ENCODE assay signal across 8 cellular contexts in genomic region chr16:80804451-80805383, GRCh38. TPM values are rescaled to one million over a fixed set of nuclear protein-coding genes. Genes with fewer than 3 reads are reported as not detected.
A peak's percentile ranks its signal among the peaks of the same experiment; 100 is the strongest.
DNase-seq lines count a peak whose midpoint lies in the region; ATAC-seq and TF ChIP-seq lines count a peak whose summit lies in the region.

CDYL2 (minus strand) TSS chr16:80804598; CDS start chr16:80804173, 425 bp downstream.

- no peaks in the 10 kb centered on the region for H3K9me3 Mint-ChIP-seq in CD8-positive, alpha-beta T cell
- no peaks in the 10 kb centered on the region for H3K9me3 Mint-ChIP-seq in IgD-negative memory B cell
- H3K9me3 Mint-ChIP-seq in naive thymus-derived CD8-positive, alpha-beta T cell = peaks cover 0 to 3% (median 0%) of the 10 kb centered on the region in 9 donors

- no peaks in the 10 kb centered on the region for H3K4me1 ChIP-seq in CD8-positive, alpha-beta T cell (ENCODE audit: insufficient read depth, low read length)
- no peaks in the 10 kb centered on the region for H3K4me1 ChIP-seq in esophagus (ENCODE audit: control insufficient read depth in 2 of 2, insufficient read depth in 2 of 2, low read length in 1 of 2)

- TF ChIP-seq CTCF in CD8-positive, alpha-beta T cell (IDR thresholded peaks at IDR 0.05) = no peak

- CTCF ChIA-PET in CD8-positive, alpha-beta T cell (lab: Charles Lee) = no interaction called here

- H3K4me3 ChIP-seq in CD8-positive, alpha-beta T cell (ENCODE audit: low read depth, low read length) = no peak within 1 kb of the TSS
- H3K4me3 ChIP-seq in esophagus (ENCODE audit: low read depth in 1 of 2, low read length in 2 of 2) = peak within 1 kb of the TSS; percentile 82 to 92

- H3K4me1 Mint-ChIP-seq in CD8-positive, alpha-beta T cell (ENCODE audit: low read depth) = peaks cover 20% of the 10 kb centered on the region
- H3K4me1 Mint-ChIP-seq in IgD-negative memory B cell = peaks cover 0 to 10% (median 4%) of the 10 kb centered on the region in 3 donors
- H3K4me1 Mint-ChIP-seq in naive thymus-derived CD8-positive, alpha-beta T cell = peaks cover 5 to 19% (median 19%) of the 10 kb centered on the region in 4 donors

- peak; percentile 53 for ATAC-seq in CD8-positive, alpha-beta T cell
- ATAC-seq in GM21390 (IDR thresholded peaks at IDR 0.05; ENCODE audit: unreplicated experiment) = peak; percentile 83
- peak; percentile 50 to 76 for ATAC-seq in naive thymus-derived CD8-positive, alpha-beta T cell

- H3K27me3 Mint-ChIP-seq in CD8-positive, alpha-beta T cell (ENCODE audit: low read depth) = peaks cover 2% of the 10 kb centered on the region
- H3K27me3 Mint-ChIP-seq in IgD-negative memory B cell = peaks cover 1% of the 10 kb centered on the region
- peaks cover 0 to 18% (median 5%) of the 10 kb centered on the region in 5 donors for H3K27me3 Mint-ChIP-seq in naive thymus-derived CD8-positive, alpha-beta T cell

- intact Hi-C loops in CD8-positive, alpha-beta T cell (cut with DNase I, micrococcal nuclease) = loop anchor here (5.0 to 10.0 kb wide), 3 partner anchors 142 to 262 kb away; partner anchors contain the start of gene DYNLRB2 (in 1 of the 2)

- H3K36me3 ChIP-seq in CD8-positive, alpha-beta T cell (ENCODE audit: insufficient read depth, low read length) = no peaks in the 10 kb centered on the region
- no peaks in the 10 kb centered on the region for H3K36me3 ChIP-seq in esophagus (ENCODE audit: control insufficient read depth in 2 of 2, insufficient read depth in 2 of 2, low read length in 1 of 2)

- DNase-seq in CD8-positive, alpha-beta T cell = peak in 6 of 7 experiments; percentile 17 to 69 (median 28)
- DNase-seq in activated CD8-positive, alpha-beta memory T cell treated with anti-CD3 and anti-CD28 coated beads, Interleukin-2, amount 50 U/mL, for 4 hours = peak; percentile 42
- peak in 5 of 10 donors; percentile 11 to 29 (median 22) for DNase-seq in naive thymus-derived CD8-positive, alpha-beta T cell
- DNase-seq in ureter (ENCODE audit: low spot score) (no peak), NCI-H524 treated with DMSO at 0.1 percent for 48 hours (lab: John Stamatoyannopoulos, UW) (no peak)

- H3K27ac ChIP-seq in CD8-positive, alpha-beta T cell (ENCODE audit: low read depth, low read length) = no peak within 1 kb of the TSS
- peak within 1 kb of the TSS; percentile 22 to 38 for H3K27ac ChIP-seq in esophagus (ENCODE audit: low read depth in 2 of 2, low read length in 1 of 2)

- peak within 1 kb of the TSS; percentile 93 for H3K4me3 Mint-ChIP-seq in CD8-positive, alpha-beta T cell
- peak within 1 kb of the TSS; percentile 90 to 97 (median 96) for H3K4me3 Mint-ChIP-seq in IgD-negative memory B cell
- peak within 1 kb of the TSS; percentile 87 to 97 (median 93) for H3K4me3 Mint-ChIP-seq in naive thymus-derived CD8-positive, alpha-beta T cell

- H3K27me3 ChIP-seq in CD8-positive, alpha-beta T cell (ENCODE audit: insufficient read depth, low read length) = no peaks in the 10 kb centered on the region
- H3K27me3 ChIP-seq in esophagus (ENCODE audit: control insufficient read depth in 1 of 2, insufficient read depth in 2 of 2, low read length in 2 of 2) = no peaks in the 10 kb centered on the region

- peaks cover 2% of the 10 kb centered on the region for H3K36me3 Mint-ChIP-seq in CD8-positive, alpha-beta T cell
- H3K36me3 Mint-ChIP-seq in IgD-negative memory B cell = no peaks in the 10 kb centered on the region
- no peaks in the 10 kb centered on the region for H3K36me3 Mint-ChIP-seq in naive thymus-derived CD8-positive, alpha-beta T cell

- 5 to 10% methylated on average over 26 to 79 of the region's 79 CpGs for WGBS in esophagus, 2 donors

- no peaks in the 10 kb centered on the region for H3K9me3 ChIP-seq in CD8-positive, alpha-beta T cell (ENCODE audit: low read length)
- no peaks in the 10 kb centered on the region for H3K9me3 ChIP-seq in esophagus (ENCODE audit: control insufficient read depth in 2 of 2, insufficient read depth in 1 of 2, low read depth in 1 of 2, low read length in 1 of 2)

- H3K27ac Mint-ChIP-seq in CD8-positive, alpha-beta T cell = peak within 1 kb of the TSS; percentile 77
- no peak within 1 kb of the TSS for H3K27ac Mint-ChIP-seq in IgD-negative memory B cell
- peak within 1 kb of the TSS in 9 of 10 donors; percentile 48 to 94 (median 78) for H3K27ac Mint-ChIP-seq in naive thymus-derived CD8-positive, alpha-beta T cell

- POLR2A ChIA-PET in CD8-positive, alpha-beta T cell (lab: Charles Lee) = no interaction called here
- POLR2A ChIA-PET in naive thymus-derived CD8-positive, alpha-beta T cell (lab: Charles Lee) = interaction anchor here (0.6 kb wide), 1 partner anchor 240 kb away, joined by 3 read pairs; no protein-coding TSS in a partner anchor

RNA-seq across cellular contexts. Expression of gene CDYL2, which starts in this region (rescaled TPM):
- 10 to 100 TPM; 19.4 to 19.9 TPM for total RNA-seq in CD8-positive, alpha-beta T cell
- polyA plus RNA-seq in IgD-negative memory B cell (0.69 TPM), esophagus (under 1 TPM; 0.39 to 0.65 TPM)
- total RNA-seq in naive thymus-derived CD8-positive, alpha-beta T cell = 10 to 100 TPM; 13.5 to 14.2 TPM
- 1 to 10 TPM in 1 of 3 donors, under 1 TPM in 2; 0.28 to 1.7 (median 0.75) TPM for polyA plus RNA-seq in naive thymus-derived CD8-positive, alpha-beta T cell
- total RNA-seq in ureter = 34.3 TPM

Comparison
In these comparisons a context has a peak if more than half of its experiments do, and no peak if none do; other contexts are left out.
1. DNase-seq: peak in CD8-positive, alpha-beta T cell (6 of 7) and activated CD8-positive, alpha-beta memory T cell treated with anti-CD3 and anti-CD28 coated beads, Interleukin-2, amount 50 U/mL, for 4 hours (single experiment); none in ureter (single experiment) and NCI-H524 treated with DMSO at 0.1 percent for 48 hours (single experiment).
2. H3K27ac Mint-ChIP-seq: peak in CD8-positive, alpha-beta T cell (single experiment) and naive thymus-derived CD8-positive, alpha-beta T cell (9 of 10); none in IgD-negative memory B cell (0 of 3).
3. Peak in every context shown above with its lines, with median percentiles within 50 percentile points of each other: ATAC-seq and H3K4me3 Mint-ChIP-seq.